Comparison of ENCODE assay signal across 12 cellular contexts in the genomic region with DNA sequence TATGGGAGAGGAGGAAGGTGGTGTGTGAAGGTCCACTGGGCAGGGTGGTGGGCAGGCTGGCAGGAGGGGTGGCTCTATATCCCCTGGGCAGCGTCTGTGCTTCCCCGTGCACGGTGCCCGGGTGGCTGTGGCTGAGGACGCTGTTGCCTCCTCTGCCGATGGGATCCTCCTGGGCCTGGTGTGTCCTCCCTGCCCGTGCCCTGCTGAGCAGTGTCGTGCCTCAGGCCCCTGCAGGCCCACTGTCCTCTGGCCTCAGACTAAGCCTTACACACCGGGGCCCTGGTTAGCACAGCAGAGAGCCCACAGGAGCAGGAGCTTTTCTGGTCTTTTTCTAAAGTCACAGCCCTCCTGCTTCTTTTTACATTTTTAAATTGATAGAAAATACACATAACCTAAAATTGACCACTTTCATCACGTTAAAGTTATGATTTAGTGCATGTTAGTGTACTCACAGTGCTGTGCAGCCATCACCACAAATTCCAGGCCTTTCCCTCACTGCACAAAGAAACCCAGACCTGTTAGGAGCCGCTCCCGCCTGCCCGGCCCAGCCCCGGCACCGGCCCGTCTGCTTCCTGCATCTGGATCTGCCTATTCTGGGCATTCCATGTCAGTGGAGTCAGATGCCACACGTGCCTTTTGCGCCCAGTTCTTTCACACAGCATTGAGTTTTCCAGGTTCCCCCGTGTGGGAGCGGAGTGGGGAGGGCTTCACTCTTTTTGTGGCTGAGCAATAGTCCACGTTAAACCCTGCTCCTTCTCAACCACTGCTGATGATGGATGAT. TPM values are rescaled to one million over a fixed set of nuclear protein-coding genes. Genes with fewer than 3 reads are reported as not detected.
DNase-seq lines count a peak whose midpoint lies in the region; ATAC-seq and TF ChIP-seq lines count a peak whose summit lies in the region.
"Had no signal": no experiment of that assay in that cellular context is flagged by ENCODE, and none has a peak within 500 bp of the region (broad histone marks: within the 10 kb centered on the region; RNA-seq: fewer than 3 reads in every experiment).

No MANE protein-coding gene starts in this region.

- POLR2A ChIA-PET in PC-3 (lab: Charles Lee; ENCODE audit: unreplicated experiment) = no interaction called here

- BruUV-seq in PC-3 (replicated peaks; lab: Mats Ljungman, UMichigan) = no TSS peak

- H3K9ac ChIP-seq in PC-3 (ENCODE audit: low read length) (no peak overlapping the region), skeletal muscle satellite cell (ENCODE audit: low read depth, low read length) (peak overlapping the region; percentile 49)

- CTCF ChIA-PET in PC-3 (lab: Charles Lee) = no interaction called here

- TF ChIP-seq CTCF in PC-3 (conservative IDR thresholded peaks at IDR 0.05; ENCODE audit: low read depth, low read length) (no peak), epithelial cell of esophagus (IDR thresholded peaks at IDR 0.05; ENCODE audit: insufficient read depth, low read depth, low read length, missing control alignments) (no peak)

- H3K27ac ChIP-seq in PC-3 (ENCODE audit: low read length) = no peak overlapping the region
- H3K27ac ChIP-seq: thyroid gland had no signal

- DNase-seq in EH (ENCODE audit: low read depth) = peak; percentile 77
- DNase-seq in PC-3 = no peak
- peak; percentile 64 for DNase-seq in epithelial cell of esophagus (ENCODE audit: low read depth)
- no peak for DNase-seq in activated naive CD4-positive, alpha-beta T cell (lab: John Stamatoyannopoulos, UW)
- DNase-seq: activated CD8-positive, alpha-beta T cell treated with anti-CD3 and anti-CD28 coated beads, Interleukin-2, amount 10 ng/mL, durations not matched to agents 7 days and 5 days; activated naive CD4-positive, alpha-beta T cell treated with anti-CD3 and anti-CD28 coated beads for 36 hours; DMS79 treated with DMSO at 0.1 percent for 48 hours; NCI-H2227 treated with DMSO at 0.1 percent for 48 hours; thyroid gland had no signal

- no peaks in the 10 kb centered on the region for H4K20me1 ChIP-seq in PC-3 (ENCODE audit: low read length)

- H3K9me2 ChIP-seq in PC-3 (replicated peaks; ENCODE audit: low read length) = no peaks in the 10 kb centered on the region

- ATAC-seq in PC-3 = peak; percentile 24; the same call in 1 of the 2 replicates
- no peak for ATAC-seq in GM19324 (IDR thresholded peaks at IDR 0.05; ENCODE audit: low FRiP score, unreplicated experiment)
- no peak for ATAC-seq in GM19395 (IDR thresholded peaks at IDR 0.05; ENCODE audit: unreplicated experiment)
- ATAC-seq: activated CD8-positive, alpha-beta T cell treated with anti-CD3 and anti-CD28 coated beads, Interleukin-2, amount 10 ng/mL, durations not matched to agents 7 days and 5 days had no signal

- H3K27me3 ChIP-seq in PC-3 (ENCODE audit: low read length) = no peaks in the 10 kb centered on the region
- no peaks in the 10 kb centered on the region for H3K27me3 ChIP-seq in skeletal muscle satellite cell (ENCODE audit: control insufficient read depth, insufficient read depth, low read length)
- H3K27me3 ChIP-seq: thyroid gland had no signal

- no peaks in the 10 kb centered on the region for H3K79me2 ChIP-seq in PC-3 (ENCODE audit: low read length)

- H3K9me3 ChIP-seq in PC-3 (ENCODE audit: low read length) (no peaks in the 10 kb centered on the region), skeletal muscle satellite cell (replicated peaks; ENCODE audit: low read length) (no peaks in the 10 kb centered on the region)
- H3K9me3 ChIP-seq: thyroid gland had no signal

- intact Hi-C loops in PC-3 (cut with micrococcal nuclease) = no loop called here

- H3K4me1 ChIP-seq in PC-3 (ENCODE audit: insufficient read depth, low read length) = no peaks in the 10 kb centered on the region
- H3K4me1 ChIP-seq in skeletal muscle satellite cell (ENCODE audit: control insufficient read depth, insufficient read depth, low read length) = peaks cover 30% of the 10 kb centered on the region
- H3K4me1 ChIP-seq: thyroid gland had no signal

- H3K36me3 ChIP-seq in PC-3 (ENCODE audit: low read depth, low read length) = no peaks in the 10 kb centered on the region
- H3K36me3 ChIP-seq in skeletal muscle satellite cell (ENCODE audit: insufficient read depth, low read length) = peaks cover 82% of the 10 kb centered on the region

- H3F3A ChIP-seq in PC-3 (ENCODE audit: low read length, unreplicated experiment) = no peaks in the 10 kb centered on the region

- no peak overlapping the region for H2AFZ ChIP-seq in PC-3 (ENCODE audit: low read length)

- no peak overlapping the region for H3K4me2 ChIP-seq in PC-3 (ENCODE audit: low read length)
- H3K4me2 ChIP-seq in skeletal muscle satellite cell (ENCODE audit: low read length) = peak overlapping the region; percentile 44

- H3K4me3 ChIP-seq in PC-3 (ENCODE audit: low read length) (no peak overlapping the region), epithelial cell of esophagus (ENCODE audit: low read length) (no peak overlapping the region), skeletal muscle satellite cell (ENCODE audit: low read length) (no peak overlapping the region)
- H3K4me3 ChIP-seq: thyroid gland had no signal

RNA-seq across cellular contexts. Expression of a gene that starts 19.4 kb away (rescaled TPM):
- total RNA-seq in PC-3 (2014; rRNA removed) = 19.5 and 22.7 TPM in 2 replicates
- total RNA-seq in skeletal muscle satellite cell (2012; rRNA removed) = 11.4 and 21.8 TPM in 2 replicates

Comparison
In these comparisons a context has a peak if more than half of its experiments do, and no peak if none do; other contexts are left out.
1. DNase-seq: peak in EH (single experiment) and epithelial cell of esophagus (single experiment); none in PC-3 (single experiment) and activated naive CD4-positive, alpha-beta T cell (0 of 4).